9 cellular contexts compared by ENCODE assay signal in the genomic region with DNA sequence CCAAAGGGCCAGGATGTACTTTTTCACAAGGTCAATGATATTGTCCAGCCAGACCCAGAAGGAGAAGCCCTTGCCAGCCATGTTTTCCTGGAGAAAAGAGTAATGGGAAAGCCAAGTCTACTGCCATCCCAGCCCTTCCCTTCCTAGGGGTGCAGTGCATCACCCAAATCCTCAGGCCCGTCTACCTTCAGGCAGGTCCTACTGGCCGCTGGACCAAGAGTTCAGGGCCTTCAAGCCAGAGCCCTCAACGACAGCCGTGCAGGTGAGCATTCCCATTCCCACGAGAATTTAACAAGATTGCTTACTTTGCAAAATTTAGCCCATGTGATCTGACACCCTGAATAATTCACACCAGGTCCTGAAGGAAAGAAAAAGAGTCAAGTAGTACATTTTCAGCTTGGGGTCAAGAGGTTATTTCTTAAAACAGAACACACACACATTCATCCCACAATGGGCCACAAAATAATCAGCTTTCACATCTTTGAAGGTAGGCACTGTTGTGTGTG. TPM values are rescaled to one million over a fixed set of nuclear protein-coding genes. Genes with fewer than 3 reads are reported as not detected.
A peak's percentile ranks its signal among the peaks of the same experiment; 100 is the strongest.
DNase-seq lines count a peak whose midpoint lies in the region; ATAC-seq, FAIRE-seq and TF ChIP-seq lines count a peak whose summit lies in the region.
"Had no signal": no experiment of that assay in that cellular context is flagged by ENCODE, and none has a peak within 500 bp of the region (broad histone marks: within the 10 kb centered on the region; RNA-seq: fewer than 3 reads in every experiment).

No MANE protein-coding gene starts in this region.

- no peak overlapping the region for H3K23ac ChIP-seq in IMR-90 (ENCODE audit: low read depth, low read length)

- TF ChIP-seq RAD21 in IMR-90 (IDR thresholded peaks at IDR 0.05; ENCODE audit: low read length) (no peak), GM12878 (IDR thresholded peaks at IDR 0.05; ENCODE audit: insufficient read depth, low read depth, low read length) (no peak)

- H3K27ac ChIP-seq in IMR-90 (ENCODE audit: insufficient read depth, low read length) (no peak overlapping the region), GM12878 (ENCODE audit: control insufficient read depth, insufficient read depth) (no peak overlapping the region), sigmoid colon (peak overlapping the region in 3 of 4 donors; percentile 63 to 81 (median 74))

- TF ChIP-seq POLR2A in IMR-90 (IDR thresholded peaks at IDR 0.05; ENCODE audit: low read depth, low read length) = no peak
- no peak for TF ChIP-seq POLR2A in GM12878 (IDR thresholded peaks at IDR 0.05; ENCODE audit: low read depth, low read length)
- TF ChIP-seq POLR2A in sigmoid colon (IDR thresholded peaks at IDR 0.05) = no peak

- H3K4me3 ChIP-seq in IMR-90 (ENCODE audit: insufficient read depth, low read depth, low read length) (no peak overlapping the region), GM12878 (no peak overlapping the region), sigmoid colon (no peak overlapping the region)

- SMC1A ChIA-PET in GM12878 (lab: Charles Lee; ENCODE audit: uncharacterized antibody, unreplicated experiment) = interaction anchor here (0.9 to 23.8 kb wide), 7 partner anchors 11 to 192 kb away, joined by 3 to 528 read pairs (median 3); a partner anchor contains a TSS

- H4K8ac ChIP-seq in IMR-90 (ENCODE audit: low read depth in 2 of 2, low read length in 2 of 2) = peak overlapping the region in 1 of 2 experiments; percentile 12; a peak in 1 of 4 replicates

- H3K9me3 ChIP-seq in IMR-90 (ENCODE audit: control insufficient read depth, insufficient read depth, low read length) (no peaks in the 10 kb centered on the region), GM12878 (replicated peaks; ENCODE audit: control insufficient read depth, insufficient read depth, low read length) (no peaks in the 10 kb centered on the region), sigmoid colon (no peaks in the 10 kb centered on the region)

- no peak overlapping the region; the same call in 1 of the 2 replicates for H4K91ac ChIP-seq in IMR-90 (ENCODE audit: insufficient read depth, low read depth, low read length)

- peak overlapping the region; percentile 49; the same call in 1 of the 2 replicates for H3K4ac ChIP-seq in IMR-90 (ENCODE audit: low read depth, low read length)

- H2AK9ac ChIP-seq in IMR-90 (replicated peaks; ENCODE audit: low read depth, low read length, poor library complexity) = peak overlapping the region; percentile 21

- H2BK5ac ChIP-seq in IMR-90 (ENCODE audit: low read depth, low read length, poor library complexity, severe bottlenecking) = no peak overlapping the region

- peak overlapping the region; percentile 8; the same call in 1 of the 2 replicates for H2BK120ac ChIP-seq in IMR-90 (ENCODE audit: low read depth, low read length)

- H3K18ac ChIP-seq in IMR-90 (ENCODE audit: low read depth, low read length) = no peak overlapping the region

- H3K4me2 ChIP-seq in IMR-90 (ENCODE audit: low read depth, low read length) (no peak overlapping the region), GM12878 (ENCODE audit: control insufficient read depth, insufficient read depth) (no peak overlapping the region; the same call in 1 of the 2 replicates)

- BruUV-seq in IMR-90 (replicated peaks; lab: Mats Ljungman, UMichigan) (no TSS peak), GM12878 (replicated peaks; lab: Mats Ljungman, UMichigan) (no TSS peak)

- 80% methylated on average over 1 of the region's 5 CpGs; no CpG with 5 or more reads in 1 of the 2 experiments for WGBS in IMR-90 (ENCODE audit: extremely low coverage in 2 of 2, insufficient read length in 1 of 2), 2 experiments
- WGBS in GM12878 (ENCODE audit: insufficient coverage, insufficient replicate concordance, low lambda C conversion rate, missing lambda C conversion rate) = 79% methylated on average over 5 of the region's 5 CpGs
- 86 to 89% methylated on average over 5 of the region's 5 CpGs for WGBS in sigmoid colon, 2 donors

- POLR2A ChIA-PET in activated CD4-positive, alpha-beta T cell treated with anti-CD3 and anti-CD28 coated beads, Interleukin-2, amount 10 ng/mL, durations not matched to agents 7 days and 5 days (lab: Charles Lee) = no interaction called here
- POLR2A ChIA-PET in IMR-90 (lab: Charles Lee; ENCODE audit: unreplicated experiment) = no interaction called here
- POLR2A ChIA-PET in GM12878 (lab: Charles Lee) = interaction anchor here (0.6 to 1.4 kb wide), 4 partner anchors 62 to 127 kb away, joined by 3 to 7 read pairs (median 4); no protein-coding TSS in a partner anchor

- TF ChIP-seq CTCF in IMR-90 (conservative IDR thresholded peaks at IDR 0.05; ENCODE audit: low read depth, low read length) (no peak), GM12878 (IDR thresholded peaks at IDR 0.05 in 2 of 3, conservative IDR thresholded peaks at IDR 0.05 in 1 of 3; ENCODE audit: control insufficient read depth in 2 of 3, extremely low read depth in 1 of 3, insufficient read depth in 1 of 3, low read depth in 3 of 3, low read length in 3 of 3) (no peak), sigmoid colon (IDR thresholded peaks at IDR 0.05) (no peak)

- DNase-seq in activated CD4-positive, alpha-beta T cell treated with anti-CD3 and anti-CD28 coated beads, Interleukin-2, amount 10 ng/mL, durations not matched to agents 7 days and 5 days = no peak
- no peak for DNase-seq in activated CD4-positive, alpha-beta T cell treated with anti-CD3 and anti-CD28 coated beads, Interleukin-2, amount 50 U/mL, for 4 hours
- DNase-seq in IMR-90 (no peak), GM12878 (ENCODE audit: low read depth, low spot score) (no peak), sigmoid colon (no peak), immature natural killer cell (no peak)

- H3K56ac ChIP-seq in IMR-90 (ENCODE audit: extremely low read depth, insufficient read depth, low read length) = no peak overlapping the region

- CTCF ChIA-PET in activated CD4-positive, alpha-beta T cell treated with anti-CD3 and anti-CD28 coated beads, Interleukin-2, amount 10 ng/mL, durations not matched to agents 7 days and 5 days (lab: Charles Lee) = interaction anchor here (0.7 to 22.5 kb wide), 11 partner anchors 8 to 204 kb away, joined by 3 to 357 read pairs (median 4); a partner anchor contains a TSS
- CTCF ChIA-PET in IMR-90 (lab: Yijun Ruan, JAX) = interaction anchor here (1.0 to 1.4 kb wide), 4 partner anchors 22 to 207 kb away, joined by 3 to 4 read pairs (median 4); no protein-coding TSS in a partner anchor
- CTCF ChIA-PET in GM12878 (lab: Yijun Ruan, JAX) = interaction anchor here (0.8 to 22.1 kb wide), 21 partner anchors 11 to 204 kb away, joined by 3 to 732 read pairs (median 4); a partner anchor contains a TSS

- intact Hi-C loops in IMR-90 (cut with micrococcal nuclease) (loop anchor here (2.0 to 5.0 kb wide), 2 partner anchors 99 to 193 kb away; a partner anchor contains a TSS), GM12878 (cut with micrococcal nuclease; ENCODE audit: unreplicated experiment) (loop anchor here (2.0 to 5.0 kb wide), 3 partner anchors 64 to 203 kb away; a partner anchor contains a TSS), sigmoid colon (cut with DNase I) (loop anchor here (5.0 kb wide), 2 partner anchors 134 to 194 kb away; a partner anchor contains a TSS)

- peaks cover 56% of the 10 kb centered on the region for H3K36me3 ChIP-seq in IMR-90 (ENCODE audit: control insufficient read depth, insufficient read depth, low read length)
- H3K36me3 ChIP-seq in GM12878 (ENCODE audit: control insufficient read depth in 2 of 2, insufficient read depth in 2 of 2, low read length in 1 of 2) = peaks cover 7 to 34% of the 10 kb centered on the region in 2 experiments; a peak in 3 of 4 replicates
- H3K36me3 ChIP-seq in sigmoid colon = peaks cover 23 to 99% (median 42%) of the 10 kb centered on the region in 4 donors

- peaks cover 49% of the 10 kb centered on the region for H3K4me1 Mint-ChIP-seq in activated CD4-positive, alpha-beta T cell treated with anti-CD3 and anti-CD28 coated beads, Interleukin-2, amount 10 ng/mL, durations not matched to agents 7 days and 5 days
- H3K4me1 Mint-ChIP-seq in immature natural killer cell = peaks cover 18 to 19% of the 10 kb centered on the region in 2 donors

- H3K27me3 ChIP-seq in IMR-90 (ENCODE audit: control insufficient read depth, insufficient read depth, low read length) = no peaks in the 10 kb centered on the region
- no peaks in the 10 kb centered on the region for H3K27me3 ChIP-seq in GM12878 (replicated peaks in 1 of 2; ENCODE audit: control insufficient read depth in 2 of 2, insufficient read depth in 2 of 2, low read length in 1 of 2)
- H3K27me3 ChIP-seq in sigmoid colon = no peaks in the 10 kb centered on the region

- TF ChIP-seq EP300 in GM12878 (IDR thresholded peaks at IDR 0.05; ENCODE audit: borderline replicate concordance in 1 of 2, control insufficient read depth in 1 of 2, low read depth in 2 of 2, low read length in 2 of 2) (no peak), sigmoid colon (IDR thresholded peaks at IDR 0.05) (no peak)

- peaks cover 25% of the 10 kb centered on the region for H3K9me1 ChIP-seq in IMR-90 (ENCODE audit: insufficient read depth, low read length)

- 0 out of 3 replicates have a peak overlapping the region, but pooled peaks have one; percentile 57 for H2BK15ac ChIP-seq in IMR-90 (ENCODE audit: low read depth, low read length)

- H3K9me3 Mint-ChIP-seq in activated CD4-positive, alpha-beta T cell treated with anti-CD3 and anti-CD28 coated beads, Interleukin-2, amount 10 ng/mL, durations not matched to agents 7 days and 5 days = no peaks in the 10 kb centered on the region
- H3K9me3 Mint-ChIP-seq in immature natural killer cell = no peaks in the 10 kb centered on the region

- no peaks in the 10 kb centered on the region for H3K79me2 ChIP-seq in GM12878 (ENCODE audit: control insufficient read depth, insufficient read depth, low read length)

- no peak for FAIRE-seq in GM12878 (lab: Jason Lieb, UNC)
- FAIRE-seq: endometrium had no signal

- H3K9ac ChIP-seq in IMR-90 (ENCODE audit: low read depth, low read length) (no peak overlapping the region), GM12878 (ENCODE audit: control insufficient read depth, insufficient read depth, low read length) (no peak overlapping the region)

- RAD21 ChIA-PET in GM12878 (lab: Charles Lee; ENCODE audit: unreplicated experiment) = interaction anchor here (0.9 to 21.1 kb wide), 8 partner anchors 11 to 88 kb away, joined by 3 to 373 read pairs (median 4); a partner anchor contains a TSS

- H3K79me1 ChIP-seq in IMR-90 (ENCODE audit: low read depth in 1 of 2, low read length in 2 of 2) = peaks cover 22 to 68% of the 10 kb centered on the region in 2 experiments; a peak in 3 of 4 replicates

- H3K4me3 Mint-ChIP-seq in activated CD4-positive, alpha-beta T cell treated with anti-CD3 and anti-CD28 coated beads, Interleukin-2, amount 10 ng/mL, durations not matched to agents 7 days and 5 days = no peak overlapping the region
- no peak overlapping the region for H3K4me3 Mint-ChIP-seq in immature natural killer cell

- peaks cover 60% of the 10 kb centered on the region for H3K36me3 Mint-ChIP-seq in activated CD4-positive, alpha-beta T cell treated with anti-CD3 and anti-CD28 coated beads, Interleukin-2, amount 10 ng/mL, durations not matched to agents 7 days and 5 days (ENCODE audit: low read depth)
- H3K36me3 Mint-ChIP-seq in immature natural killer cell = peaks cover 9 to 58% (median 12%) of the 10 kb centered on the region in 3 donors

- H3K4me1 ChIP-seq in IMR-90 (ENCODE audit: control insufficient read depth, insufficient read depth, low read length) (peaks cover 13% of the 10 kb centered on the region), GM12878 (ENCODE audit: control insufficient read depth, insufficient read depth, low read length) (peaks cover 18% of the 10 kb centered on the region), sigmoid colon (peaks cover 0 to 24% (median 19%) of the 10 kb centered on the region in 4 donors)

- dilution Hi-C loops in IMR-90 (cut with HindIII; ENCODE audit: low sequenced_read_pairs, unreplicated experiment) = no loop called here

- ATAC-seq in IMR-90 (ENCODE audit: low read depth) = no peak
- ATAC-seq in GM12878 = no peak
- ATAC-seq in HG02973 (IDR thresholded peaks at IDR 0.05; ENCODE audit: unreplicated experiment) = no peak
- ATAC-seq in GM19023 (IDR thresholded peaks at IDR 0.05; ENCODE audit: unreplicated experiment) = no peak

- H2BK20ac ChIP-seq in IMR-90 (ENCODE audit: low read depth, low read length) = no peak overlapping the region

- no peak overlapping the region for H3K14ac ChIP-seq in IMR-90 (replicated peaks; ENCODE audit: low read depth, low read length)

- no peak overlapping the region for H4K5ac ChIP-seq in IMR-90 (ENCODE audit: low read depth, low read length)

- H2AK5ac ChIP-seq in IMR-90 (ENCODE audit: low read depth, low read length) = peak overlapping the region; percentile 78

- H2AFZ ChIP-seq in IMR-90 (replicated peaks; ENCODE audit: low read length, poor library complexity) (peak overlapping the region; percentile 4), GM12878 (ENCODE audit: control insufficient read depth, low read depth, low read length) (no peak overlapping the region)

- H3K27ac Mint-ChIP-seq in activated CD4-positive, alpha-beta T cell treated with anti-CD3 and anti-CD28 coated beads, Interleukin-2, amount 10 ng/mL, durations not matched to agents 7 days and 5 days = peak overlapping the region; percentile 76
- H3K27ac Mint-ChIP-seq in immature natural killer cell = peak overlapping the region in 2 of 6 donors; percentile 44 to 47

- H4K20me1 ChIP-seq in IMR-90 (ENCODE audit: insufficient read depth, low read length) = peaks cover 18% of the 10 kb centered on the region; the same call in 1 of the 2 replicates
- H4K20me1 ChIP-seq in GM12878 (ENCODE audit: control insufficient read depth, insufficient read depth) = no peaks in the 10 kb centered on the region

- H3K27me3 Mint-ChIP-seq in activated CD4-positive, alpha-beta T cell treated with anti-CD3 and anti-CD28 coated beads, Interleukin-2, amount 10 ng/mL, durations not matched to agents 7 days and 5 days = no peaks in the 10 kb centered on the region
- peaks cover 0 to 1% (median 0%) of the 10 kb centered on the region in 3 donors for H3K27me3 Mint-ChIP-seq in immature natural killer cell (ENCODE audit: low read depth in 3 of 3)

- in situ Hi-C loops in IMR-90 (cut with MboI; ENCODE audit: low sequenced_read_pairs) (loop anchor here (5.0 kb wide), 2 partner anchors 79 to 199 kb away; no protein-coding TSS in a partner anchor), GM12878 (cut with MboI) (loop anchor here (5.0 kb wide), 2 partner anchors 79 to 204 kb away; no protein-coding TSS in a partner anchor)

RNA-seq across cellular contexts. Expression of a gene that starts 35.0 kb away (rescaled TPM):
- total RNA-seq in activated CD4-positive, alpha-beta T cell treated with anti-CD3 and anti-CD28 coated beads, Interleukin-2, amount 10 ng/mL, durations not matched to agents 7 days and 5 days = 100 to 1,000 TPM in 1 of 2 experiments, 10 to 100 TPM in 1; 99.5 to 108 TPM
- total RNA-seq in IMR-90 (2012; rRNA removed) = 1.3 and 1.4 TPM in 2 replicates
- 1.4 and 1.5 TPM in 2 replicates for polyA plus RNA-seq in IMR-90 (2012; rRNA removed)
- 1.9 and 2.0 TPM in 2 replicates for polyA plus RNA-seq in IMR-90 (2012; cell fraction: cytosol; rRNA removed)
- 5.2 and 5.6 TPM in 2 replicates for polyA plus RNA-seq in IMR-90 (2012; cell fraction: nucleus; rRNA removed; ENCODE audit: low replicate concordance)
- total RNA-seq in GM12878 (2013; cell fraction: nucleolus; rRNA removed) = 130 and 152 TPM in 2 replicates
- total RNA-seq in GM12878 (2014; rRNA removed) = 71.1 and 81.1 TPM in 2 replicates
- 25.6 and 26.1 TPM in 2 replicates for total RNA-seq in GM12878 (2014; rRNA removed; fragmentation: Illumina TruSeq; extraction: Trizol)
- total RNA-seq in GM12878 (2021) = 78.9 and 86.4 TPM in 2 replicates
- polyA plus RNA-seq in GM12878 (2011; ENCODE audit: low read depth) = 18.4 TPM
- 24.8 and 41.2 TPM in 2 replicates for polyA plus RNA-seq in GM12878 (2011; rRNA removed)
- 45.7 and 47.5 TPM in 2 replicates for polyA plus RNA-seq in GM12878 (2011; cell fraction: cytosol; rRNA removed)
- polyA plus RNA-seq in GM12878 (2011; cell fraction: nucleus; rRNA removed) = 167 and 182 TPM in 2 replicates
- 51.7 TPM in 2 replicates for polyA plus RNA-seq in GM12878 (2012)
- 64.7 and 66.2 TPM in 2 replicates for polyA plus RNA-seq in GM12878 (2014; fragmentation: Illumina TruSeq; extraction: Trizol)
- polyA plus RNA-seq in GM12878 (2014; fragmentation: Nextera tagmentation; extraction: Ambion mirVana) = 10 to 100 TPM; 14.8 to 24.0 TPM
- polyA plus RNA-seq in GM12878 (2014; rRNA removed) = 51.4 and 54.6 TPM in 2 replicates
- 10 to 100 TPM; 36.6 to 41.8 TPM for polyA plus RNA-seq in GM12878 (2016; fragmentation: Nextera tagmentation; extraction: Ambion mirVana)
- polyA minus RNA-seq in GM12878 (2011; rRNA and poly(A)+ RNA removed) = 63.8 and 74.0 TPM in 2 replicates
- polyA minus RNA-seq in GM12878 (2011; cell fraction: cytosol; rRNA and poly(A)+ RNA removed) = 31.0 and 31.7 TPM in 2 replicates
- 39.9 and 62.0 TPM in 2 replicates for polyA minus RNA-seq in GM12878 (2011; cell fraction: nucleus; rRNA and poly(A)+ RNA removed)
- total RNA-seq in sigmoid colon = 10 to 100 TPM; 57.2 to 91.0 (median 80.8) TPM
- polyA plus RNA-seq in sigmoid colon = 10 to 100 TPM in 2 of 3 donors, 1 to 10 TPM in 1; 7.4 to 39.2 (median 13.2) TPM
- 10 to 100 TPM; 33.2 to 62.9 (median 38.2) TPM for polyA plus RNA-seq in immature natural killer cell

RNA-seq across cellular contexts. Expression of a gene that starts 47.1 kb away (rescaled TPM):
- 100 to 1,000 TPM; 150 to 164 TPM for total RNA-seq in activated CD4-positive, alpha-beta T cell treated with anti-CD3 and anti-CD28 coated beads, Interleukin-2, amount 10 ng/mL, durations not matched to agents 7 days and 5 days
- total RNA-seq in IMR-90 (2012; rRNA removed) = 21.7 and 24.4 TPM in 2 replicates
- polyA plus RNA-seq in IMR-90 (2012; rRNA removed) = 28.7 and 29.6 TPM in 2 replicates
- polyA plus RNA-seq in IMR-90 (2012; cell fraction: cytosol; rRNA removed) = 11.6 and 14.8 TPM in 2 replicates
- 95.5 and 119 TPM in 2 replicates for polyA plus RNA-seq in IMR-90 (2012; cell fraction: nucleus; rRNA removed; ENCODE audit: low replicate concordance)
- total RNA-seq in GM12878 (2013; cell fraction: nucleolus; rRNA removed) = 80.4 and 88.9 TPM in 2 replicates
- 54.0 and 58.5 TPM in 2 replicates for total RNA-seq in GM12878 (2014; rRNA removed)
- 37.1 and 38.1 TPM in 2 replicates for total RNA-seq in GM12878 (2014; rRNA removed; fragmentation: Illumina TruSeq; extraction: Trizol)
- 66.6 and 69.6 TPM in 2 replicates for total RNA-seq in GM12878 (2021)
- polyA plus RNA-seq in GM12878 (2011; ENCODE audit: low read depth) = 22.5 TPM
- polyA plus RNA-seq in GM12878 (2011; rRNA removed) = 46.0 and 52.8 TPM in 2 replicates
- polyA plus RNA-seq in GM12878 (2011; cell fraction: cytosol; rRNA removed) = 41.9 and 44.7 TPM in 2 replicates
- 70.8 and 85.5 TPM in 2 replicates for polyA plus RNA-seq in GM12878 (2011; cell fraction: nucleus; rRNA removed)
- polyA plus RNA-seq in GM12878 (2012) = 33.3 and 39.8 TPM in 2 replicates
- polyA plus RNA-seq in GM12878 (2014; fragmentation: Illumina TruSeq; extraction: Trizol) = 57.8 and 60.2 TPM in 2 replicates
- 10 to 100 TPM; 11.0 to 11.8 TPM for polyA plus RNA-seq in GM12878 (2014; fragmentation: Nextera tagmentation; extraction: Ambion mirVana)
- polyA plus RNA-seq in GM12878 (2014; rRNA removed) = 56.9 and 59.2 TPM in 2 replicates
- polyA plus RNA-seq in GM12878 (2016; fragmentation: Nextera tagmentation; extraction: Ambion mirVana) = 10 to 100 TPM; 38.8 to 40.6 TPM
- polyA minus RNA-seq in GM12878 (2011; rRNA and poly(A)+ RNA removed) = 38.7 and 49.0 TPM in 2 replicates
- polyA minus RNA-seq in GM12878 (2011; cell fraction: cytosol; rRNA and poly(A)+ RNA removed) = 18.0 and 18.9 TPM in 2 replicates
- 15.6 and 24.7 TPM in 2 replicates for polyA minus RNA-seq in GM12878 (2011; cell fraction: nucleus; rRNA and poly(A)+ RNA removed)
- total RNA-seq in sigmoid colon = 100 to 1,000 TPM in 1 of 4 donors, 10 to 100 TPM in 3; 93.5 to 117 (median 98.4) TPM
- 10 to 100 TPM; 11.3 to 37.5 (median 13.2) TPM for polyA plus RNA-seq in sigmoid colon
- 10 to 100 TPM; 33.9 to 58.3 (median 37.8) TPM for polyA plus RNA-seq in immature natural killer cell

Comparison
In these comparisons a context has a peak if more than half of its experiments do, and no peak if none do; other contexts are left out.
1. H3K27ac ChIP-seq: peak in sigmoid colon (3 of 4); none in IMR-90 (single experiment) and GM12878 (single experiment).
2. RNA of a gene that starts 35.0 kb away (total RNA-seq): 99.5 to 108 TPM in activated CD4-positive, alpha-beta T cell treated with anti-CD3 and anti-CD28 coated beads, Interleukin-2, amount 10 ng/mL, durations not matched to agents 7 days and 5 days, 57.2 to 91.0 TPM in sigmoid colon and 25.6 to 152 TPM in GM12878; 1.3 to 1.4 TPM in IMR-90; every median in the first group is over 10 times any median in the second.